Comparison of ENCODE assay signal across 10 cellular contexts in genomic region chr7:137996871-137997270, GRCh38. TPM values are rescaled to one million over a fixed set of nuclear protein-coding genes. Genes with fewer than 3 reads are reported as not detected.
A peak's percentile ranks its signal among the peaks of the same experiment; 100 is the strongest.
DNase-seq lines count a peak whose midpoint lies in the region; ATAC-seq and TF ChIP-seq lines count a peak whose summit lies in the region.
"Had no signal": no experiment of that assay in that cellular context is flagged by ENCODE, and none has a peak within 500 bp of the region (broad histone marks: within the 10 kb centered on the region; RNA-seq: fewer than 3 reads in every experiment).

No MANE protein-coding gene starts in this region.

- peaks cover 12% of the 10 kb centered on the region for H3K79me1 ChIP-seq in mesendoderm (ENCODE audit: low read length)

- no peak overlapping the region for H3K56ac ChIP-seq in mesendoderm (ENCODE audit: low read length)

- peaks cover 66% of the 10 kb centered on the region for H3K4me1 ChIP-seq in lower lobe of right lung
- H3K4me1 ChIP-seq in tibial artery: peaks cover 0 to 83% (median 63%) of the 10 kb centered on the region in 4 donors
- H3K4me1 ChIP-seq in mucosa of descending colon (ENCODE audit: low read depth): peaks cover 14% of the 10 kb centered on the region
- H3K4me1 ChIP-seq in mesendoderm (ENCODE audit: control insufficient read depth, low read depth, low read length): peaks cover 5% of the 10 kb centered on the region

- H3K18ac ChIP-seq in mesendoderm (ENCODE audit: low read length): no peak overlapping the region

- H3K27me3 ChIP-seq in lower lobe of right lung (ENCODE audit: low read depth): no peaks in the 10 kb centered on the region
- H3K27me3 ChIP-seq in tibial artery: no peaks in the 10 kb centered on the region
- H3K27me3 ChIP-seq in mesendoderm (ENCODE audit: insufficient read depth, low read length, poor library complexity): no peaks in the 10 kb centered on the region

- CTCF ChIA-PET in WTC11 (lab: Charles Lee): no interaction called here

- H2AK5ac ChIP-seq in mesendoderm (ENCODE audit: low read length): no peak overlapping the region

- H2BK120ac ChIP-seq in mesendoderm (ENCODE audit: low read depth, low read length): no peak overlapping the region

- H3K4me3 Mint-ChIP-seq in WTC11: no peak overlapping the region

- H3K4me3 ChIP-seq in lower lobe of right lung (peak overlapping the region; percentile 0), tibial artery (no peak overlapping the region), mucosa of descending colon (no peak overlapping the region), mesendoderm (ENCODE audit: low read length) (no peak overlapping the region)

- no peak overlapping the region for H3K23ac ChIP-seq in mesendoderm (ENCODE audit: low read length)

- intact Hi-C loops in lower lobe of right lung (cut with DNase I) (no loop called here), tibial artery (cut with DNase I; ENCODE audit: low total_unique reads) (no loop called here), mucosa of descending colon (cut with DNase I, micrococcal nuclease) (no loop called here)

- H3K27ac ChIP-seq in lower lobe of right lung: peak overlapping the region; percentile 40
- H3K27ac ChIP-seq in tibial artery: peak overlapping the region; percentile 37 to 96
- H3K27ac ChIP-seq in mesendoderm (ENCODE audit: low read depth, low read length): no peak overlapping the region

- ATAC-seq in WTC11: no peak
- ATAC-seq in lower lobe of right lung: no peak
- ATAC-seq in mucosa of descending colon: no peak

- no peaks in the 10 kb centered on the region for H3K36me3 ChIP-seq in lower lobe of right lung
- H3K36me3 ChIP-seq in tibial artery: no peaks in the 10 kb centered on the region
- no peaks in the 10 kb centered on the region for H3K36me3 ChIP-seq in mucosa of descending colon (ENCODE audit: low read depth)
- no peaks in the 10 kb centered on the region for H3K36me3 ChIP-seq in mesendoderm (ENCODE audit: control insufficient read depth, insufficient read depth, low read length)

- H4K5ac ChIP-seq in mesendoderm (ENCODE audit: low read length): no peak overlapping the region

- peaks cover 88% of the 10 kb centered on the region for H3K79me2 ChIP-seq in mesendoderm (ENCODE audit: control insufficient read depth, insufficient read depth, low read length)

- no peak overlapping the region for H3K4ac ChIP-seq in mesendoderm (ENCODE audit: low read depth, low read length)

- H4K8ac ChIP-seq in mesendoderm (ENCODE audit: low read depth, low read length): no peak overlapping the region

- TF ChIP-seq CTCF in WTC11 (IDR thresholded peaks at IDR 0.05) (no peak), lower lobe of right lung (IDR thresholded peaks at IDR 0.05) (no peak), tibial artery (IDR thresholded peaks at IDR 0.05) (no peak), mucosa of descending colon (IDR thresholded peaks at IDR 0.05) (no peak)

- H3K27ac Mint-ChIP-seq in WTC11: peak overlapping the region; percentile 28; the same call in 1 of the 2 replicates

- no peak overlapping the region for H2BK15ac ChIP-seq in mesendoderm (replicated peaks; ENCODE audit: low read depth)

- no peaks in the 10 kb centered on the region for H3K27me3 Mint-ChIP-seq in WTC11 (ENCODE audit: low read depth)

- no peaks in the 10 kb centered on the region for H3K9me3 ChIP-seq in lower lobe of right lung
- no peaks in the 10 kb centered on the region for H3K9me3 ChIP-seq in tibial artery
- no peaks in the 10 kb centered on the region for H3K9me3 ChIP-seq in mucosa of descending colon

- peaks cover 25% of the 10 kb centered on the region for H3K36me3 Mint-ChIP-seq in WTC11

- H2BK5ac ChIP-seq in mesendoderm (ENCODE audit: low read length): no peak overlapping the region

- no CpG with 5 or more reads among the region's 3 CpGs for WGBS in mesendoderm (ENCODE audit: extremely low coverage, insufficient coverage, low lambda C conversion rate)

- POLR2A ChIA-PET in WTC11 (lab: Charles Lee): no interaction called here

- H3K4me2 ChIP-seq in mesendoderm (ENCODE audit: low read length): no peak overlapping the region

- H3K9ac ChIP-seq in mesendoderm (ENCODE audit: low read length): no peak overlapping the region

- peak; percentile 44 for DNase-seq in NCI-H2171 treated with DMSO at 0.1 percent for 48 hours (lab: John Stamatoyannopoulos, UW)
- DNase-seq in NCI-H2171 (lab: John Stamatoyannopoulos, UW): no peak
- DNase-seq in WTC11 (ENCODE audit: low spot score): no peak
- no peak for DNase-seq in lower lobe of right lung
- DNase-seq in tibial artery: no peak
- DNase-seq in AML-193 (lab: John Stamatoyannopoulos, UW): no peak
- DNase-seq in mucosa of descending colon: no peak
- no peak for DNase-seq in mesendoderm
- DNase-seq: activated CD4-positive, alpha-beta T cell treated with anti-CD3 and anti-CD28 coated beads, Interleukin-2, amount 50 U/mL, for 1 hour; activated effector memory CD4-positive, alpha-beta T cell treated with Interleukin-2 at 50 U/mL for 16 hours had no signal

- H3K4me1 Mint-ChIP-seq in WTC11: peaks cover 52% of the 10 kb centered on the region

- H3K9me3 Mint-ChIP-seq in WTC11: peaks cover 6% of the 10 kb centered on the region

TF ChIP-seq in WTC11, 78 proteins besides CTCF, POLR2A, EP300 and RAD21:
- TF ChIP-seq FOXJ3 (CRISPR knock-in tag; IDR thresholded peaks at IDR 0.05; ENCODE audit: borderline replicate concordance) (no peak), TP53 (CRISPR knock-in tag; IDR thresholded peaks at IDR 0.05) (no peak), NFYB (CRISPR knock-in tag; conservative IDR thresholded peaks at IDR 0.05; ENCODE audit: low read depth) (no peak), GABPB1 (CRISPR knock-in tag; IDR thresholded peaks at IDR 0.05) (no peak), USF2 (CRISPR knock-in tag; IDR thresholded peaks at IDR 0.05) (no peak), EMX1 (CRISPR knock-in tag; IDR thresholded peaks at IDR 0.05) (no peak), AFF4 (CRISPR knock-in tag; IDR thresholded peaks at IDR 0.05; ENCODE audit: borderline replicate concordance) (no peak), MXD4 (CRISPR knock-in tag; IDR thresholded peaks at IDR 0.05; ENCODE audit: borderline replicate concordance) (no peak), SOX15 (CRISPR knock-in tag; IDR thresholded peaks at IDR 0.05) (no peak)
- TF ChIP-seq, protein P1, sequence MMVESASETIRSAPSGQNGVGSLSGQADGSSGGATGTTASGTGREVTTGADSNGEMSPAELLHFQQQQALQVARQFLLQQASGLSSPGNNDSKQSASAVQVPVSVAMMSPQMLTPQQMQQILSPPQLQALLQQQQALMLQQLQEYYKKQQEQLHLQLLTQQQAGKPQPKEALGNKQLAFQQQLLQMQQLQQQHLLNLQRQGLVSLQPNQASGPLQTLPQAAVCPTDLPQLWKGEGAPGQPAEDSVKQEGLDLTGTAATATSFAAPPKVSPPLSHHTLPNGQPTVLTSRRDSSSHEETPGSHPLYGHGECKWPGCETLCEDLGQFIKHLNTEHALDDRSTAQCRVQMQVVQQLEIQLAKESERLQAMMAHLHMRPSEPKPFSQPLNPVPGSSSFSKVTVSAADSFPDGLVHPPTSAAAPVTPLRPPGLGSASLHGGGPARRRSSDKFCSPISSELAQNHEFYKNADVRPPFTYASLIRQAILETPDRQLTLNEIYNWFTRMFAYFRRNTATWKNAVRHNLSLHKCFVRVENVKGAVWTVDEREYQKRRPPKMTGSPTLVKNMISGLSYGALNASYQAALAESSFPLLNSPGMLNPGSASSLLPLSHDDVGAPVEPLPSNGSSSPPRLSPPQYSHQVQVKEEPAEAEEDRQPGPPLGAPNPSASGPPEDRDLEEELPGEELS (CRISPR knock-in tag; IDR thresholded peaks at IDR 0.05): no peak

RNA-seq across cellular contexts. Expression of gene CREB3L2, which starts 5.0 kb away (rescaled TPM):
- 48.1 to 60.6 TPM (median 52.1 TPM) in 3 replicates for total RNA-seq in WTC11 (2021)
- 48.9 TPM for total RNA-seq in lower lobe of right lung
- total RNA-seq in mucosa of descending colon: 10 to 100 TPM; 15.8 to 54.3 (median 40.6) TPM
- 32.4 TPM for polyA plus RNA-seq in mesendoderm (2013, experiment 1 of 2)
- polyA plus RNA-seq in mesendoderm (2013, experiment 2 of 2): 30.3 TPM
